ENCODE assay signal across 8 cellular contexts in genomic region chr3:61561374-61562041, GRCh38. TPM values are rescaled to one million over a fixed set of nuclear protein-coding genes. Genes with fewer than 3 reads are reported as not detected.
DNase-seq lines count a peak whose midpoint lies in the region; ATAC-seq lines count a peak whose summit lies in the region.

Gene PTPRG (plus strand): TSS chr3:61561571. CDS start chr3:61562288, 717 bp downstream.

- intact Hi-C loops in left colon (cut with DNase I, micrococcal nuclease) = loop anchor here in 1 of 2 donors (10.0 kb wide), 3 partner anchors 263 to 623 kb away; no protein-coding TSS in a partner anchor

- peak within 1 kb of the TSS; percentile 36 for H3K27ac ChIP-seq in KOPT-K1 (ENCODE audit: low read depth, low read length, poor library complexity, severe bottlenecking)

- in situ Hi-C loops in SK-MEL-5 (cut with HindIII; ENCODE audit: low pct_unique_long_range_greater_than_20kb, low sequenced_read_pairs) = no loop called here

- no peaks in the 10 kb centered on the region for H3K36me3 ChIP-seq in KOPT-K1 (ENCODE audit: insufficient read depth, low read length)

- peaks cover 40% of the 10 kb centered on the region for H3K9me3 ChIP-seq in KOPT-K1 (ENCODE audit: insufficient read depth, low read length, poor library complexity, severe bottlenecking)

- DNase-seq in DMS153 (lab: John Stamatoyannopoulos, UW) (peak; percentile 76), SK-MEL-5 (ENCODE audit: low read depth, low spot score) (peak; percentile 89), cortex of kidney (lab: John Stamatoyannopoulos, UW) (peak; percentile 42), left colon (peak; percentile 87 to 89)
- peak; percentile 41 for DNase-seq in stimulated activated CD8-positive, alpha-beta memory T cell treated with anti-CD3 and anti-CD28 coated beads, Interleukin-4, amount 100 ng/mL, for 48 hours
- no peak for DNase-seq in activated effector memory CD4-positive, alpha-beta T cell treated with anti-CD3 and anti-CD28 coated beads, Interleukin-2, amount 50 U/mL, for 16 hours

- ATAC-seq in GM21360 (IDR thresholded peaks at IDR 0.05; ENCODE audit: unreplicated experiment) (peak; percentile 52), left colon (peak; percentile 82)

RNA-seq across cellular contexts. Expression of gene PTPRG, which starts in this region (rescaled TPM):
- total RNA-seq in SK-MEL-5 (2014; rRNA removed; shearing (Covaris generic)) = 35.3 and 36.7 TPM in 2 replicates
- polyA plus RNA-seq in SK-MEL-5 (2015; cell fraction: cytosol; rRNA removed) = 32.2 and 48.9 TPM in 2 replicates
- 14.7 and 15.2 TPM in 2 replicates for polyA plus RNA-seq in SK-MEL-5 (2015; cell fraction: nucleus; rRNA removed)
- 10 to 100 TPM; 26.0 to 33.4 TPM for total RNA-seq in left colon
